ENCODE assay signal across 16 cellular contexts in the genomic region with DNA sequence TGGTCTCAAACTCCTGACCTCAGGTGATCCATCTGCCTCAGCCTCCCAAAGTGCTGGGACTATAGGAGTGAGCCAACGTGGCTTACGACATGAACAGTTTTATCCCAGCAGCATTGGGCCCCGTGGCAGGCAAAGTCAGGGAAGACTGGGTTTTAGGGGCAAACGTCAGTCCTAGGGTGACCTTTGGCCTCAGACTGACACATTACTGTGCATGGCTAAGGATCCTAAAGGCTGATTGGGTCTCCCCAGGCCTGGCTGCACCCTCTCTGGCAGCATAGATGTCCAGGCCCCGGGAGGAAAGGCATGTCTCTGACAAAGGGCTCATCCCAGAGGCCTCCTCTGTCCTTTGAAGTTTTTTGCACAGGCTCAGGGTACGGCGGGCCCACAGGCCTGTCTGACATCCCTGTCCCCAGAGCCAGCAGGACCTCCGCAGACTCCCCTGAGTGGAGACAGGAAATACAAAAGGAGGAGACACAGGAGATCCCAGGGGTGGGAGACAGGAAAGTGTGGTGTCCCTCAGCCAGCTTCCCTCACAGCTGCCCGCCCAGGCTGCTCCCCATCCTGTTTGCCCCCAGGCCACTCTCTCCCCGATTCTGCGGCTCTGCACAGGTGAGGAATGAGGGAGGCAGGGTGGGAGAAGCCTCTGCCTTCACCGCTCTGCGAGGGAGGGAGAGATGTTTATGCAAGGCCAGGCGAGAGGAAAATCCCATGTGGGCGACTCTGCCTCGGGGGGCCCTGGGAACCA. TPM values are rescaled to one million over a fixed set of nuclear protein-coding genes. Genes with fewer than 3 reads are reported as not detected.
DNase-seq lines count a peak whose midpoint lies in the region; ATAC-seq and TF ChIP-seq lines count a peak whose summit lies in the region.
"Had no signal": no experiment of that assay in that cellular context is flagged by ENCODE, and none has a peak within 500 bp of the region (broad histone marks: within the 10 kb centered on the region; RNA-seq: fewer than 3 reads in every experiment).

No MANE protein-coding gene starts in this region.

- POLR2A ChIA-PET in Caco-2 (lab: Charles Lee): no interaction called here

- H3K27me3 Mint-ChIP-seq in CD4-positive, CD25-positive, alpha-beta regulatory T cell: no peaks in the 10 kb centered on the region
- H3K27me3 Mint-ChIP-seq in endodermal cell (ENCODE audit: insufficient read depth) (no peaks in the 10 kb centered on the region), Caco-2 (ENCODE audit: insufficient read depth, unreplicated experiment) (no peaks in the 10 kb centered on the region)
- H3K27me3 Mint-ChIP-seq: progenitor cell of endocrine pancreas had no signal

- no peak for TF ChIP-seq CTCF in endodermal cell (conservative IDR thresholded peaks at IDR 0.05)
- TF ChIP-seq CTCF in osteoblast (IDR thresholded peaks at IDR 0.05; ENCODE audit: extremely low read depth, low read depth, low read length): no peak
- no peak for TF ChIP-seq CTCF in Caco-2 (IDR thresholded peaks at IDR 0.05; ENCODE audit: insufficient read depth in 1 of 2, low read depth in 1 of 2, low read length in 1 of 2, severe bottlenecking in 1 of 2, unreplicated experiment in 1 of 2)
- no peak for TF ChIP-seq CTCF in body of pancreas (IDR thresholded peaks at IDR 0.05)

- peak overlapping the region; percentile 47 to 99 (median 94) for H3K27ac Mint-ChIP-seq in CD4-positive, CD25-positive, alpha-beta regulatory T cell
- H3K27ac Mint-ChIP-seq in endodermal cell (no peak overlapping the region), Caco-2 (ENCODE audit: unreplicated experiment) (no peak overlapping the region)
- H3K27ac Mint-ChIP-seq: progenitor cell of endocrine pancreas had no signal

- no peak for TF ChIP-seq POLR2A in body of pancreas (IDR thresholded peaks at IDR 0.05)

- no peak overlapping the region for H3K4me3 Mint-ChIP-seq in CD4-positive, CD25-positive, alpha-beta regulatory T cell
- H3K4me3 Mint-ChIP-seq in endodermal cell (no peak overlapping the region), Caco-2 (ENCODE audit: unreplicated experiment) (no peak overlapping the region)

- peaks cover 14% of the 10 kb centered on the region for H3K79me2 ChIP-seq in osteoblast (ENCODE audit: insufficient read depth, low read length)

- intact Hi-C loops in Caco-2 (cut with micrococcal nuclease; ENCODE audit: unreplicated experiment): no loop called here
- intact Hi-C loops in body of pancreas (cut with DNase I): no loop called here

- no peak for ATAC-seq in CD4-positive, CD25-positive, alpha-beta regulatory T cell (ENCODE audit: low read depth in 2 of 2)
- ATAC-seq in body of pancreas (no peak), GM18511 (IDR thresholded peaks at IDR 0.05; ENCODE audit: unreplicated experiment) (no peak)
- ATAC-seq: esophagus mucosa had no signal

- H2AFZ ChIP-seq in osteoblast (ENCODE audit: low read length): no peak overlapping the region

- H3K4me1 Mint-ChIP-seq in CD4-positive, CD25-positive, alpha-beta regulatory T cell: peaks cover 0 to 46% (median 19%) of the 10 kb centered on the region in 4 donors
- H3K4me1 Mint-ChIP-seq in endodermal cell: peaks cover 5% of the 10 kb centered on the region
- peaks cover 1% of the 10 kb centered on the region for H3K4me1 Mint-ChIP-seq in Caco-2 (ENCODE audit: low read depth, unreplicated experiment)

- H3K9me3 ChIP-seq in CD4-positive, CD25-positive, alpha-beta regulatory T cell (ENCODE audit: control insufficient read depth in 2 of 2, low read length in 2 of 2): no peaks in the 10 kb centered on the region
- H3K9me3 ChIP-seq in KOPT-K1 (ENCODE audit: insufficient read depth, low read length, poor library complexity, severe bottlenecking) (peaks cover 12% of the 10 kb centered on the region), endodermal cell (ENCODE audit: control insufficient read depth, low read length) (no peaks in the 10 kb centered on the region), osteoblast (ENCODE audit: low read depth, low read length) (no peaks in the 10 kb centered on the region), Caco-2 (no peaks in the 10 kb centered on the region; the same call in 1 of the 2 replicates), body of pancreas (no peaks in the 10 kb centered on the region)

- H3K4me1 ChIP-seq in CD4-positive, CD25-positive, alpha-beta regulatory T cell (ENCODE audit: control insufficient read depth, insufficient read depth, low read length, poor library complexity, severe bottlenecking): peaks cover 26% of the 10 kb centered on the region
- H3K4me1 ChIP-seq in endodermal cell (ENCODE audit: control insufficient read depth, insufficient read depth, low read length) (peaks cover 3% of the 10 kb centered on the region), osteoblast (ENCODE audit: insufficient read depth, low read length) (peaks cover 42% of the 10 kb centered on the region), Caco-2 (peaks cover 4% of the 10 kb centered on the region), body of pancreas (peaks cover 14% of the 10 kb centered on the region)

- no peaks in the 10 kb centered on the region for H3K9me3 Mint-ChIP-seq in CD4-positive, CD25-positive, alpha-beta regulatory T cell
- H3K9me3 Mint-ChIP-seq in endodermal cell (peaks cover 10% of the 10 kb centered on the region), Caco-2 (ENCODE audit: unreplicated experiment) (no peaks in the 10 kb centered on the region)

- 83 to 92% methylated on average over 11 to 16 of the region's 16 CpGs for WGBS in endodermal cell (ENCODE audit: insufficient coverage in 1 of 2, insufficient read length in 1 of 2), 2 experiments
- WGBS in body of pancreas, 2 donors: 81 to 91% methylated on average over 10 to 16 of the region's 16 CpGs

- H3K4me2 ChIP-seq in osteoblast (ENCODE audit: insufficient read depth, low read length): no peak overlapping the region

- no TSS peak for BruUV-seq in Caco-2 (replicated peaks; lab: Mats Ljungman, UMichigan)

- no peaks in the 10 kb centered on the region for H3K27me3 ChIP-seq in CD4-positive, CD25-positive, alpha-beta regulatory T cell (ENCODE audit: control insufficient read depth, insufficient read depth, low read length)
- no peaks in the 10 kb centered on the region for H3K27me3 ChIP-seq in endodermal cell (ENCODE audit: control insufficient read depth, insufficient read depth, low read length, poor library complexity, severe bottlenecking)
- H3K27me3 ChIP-seq in osteoblast (ENCODE audit: insufficient read depth, low read length): no peaks in the 10 kb centered on the region
- H3K27me3 ChIP-seq in Caco-2 (replicated peaks; ENCODE audit: control insufficient read depth, insufficient read depth, low read length): no peaks in the 10 kb centered on the region
- no peaks in the 10 kb centered on the region for H3K27me3 ChIP-seq in body of pancreas

- no peak overlapping the region for H3K9ac ChIP-seq in endodermal cell (ENCODE audit: extremely low read depth, low read length, poor library complexity, severe bottlenecking)

- no peak for DNase-seq in CD4-positive, CD25-positive, alpha-beta regulatory T cell
- no peak for DNase-seq in endodermal cell
- peak; percentile 49 for DNase-seq in osteoblast (ENCODE audit: insufficient read length, low spot score, missing footprints)
- no peak for DNase-seq in DMS53 (lab: John Stamatoyannopoulos, UW)
- no peak for DNase-seq in Caco-2
- DNase-seq in body of pancreas: no peak
- DNase-seq: cerebellar nuclear complex; hypothalamus; NCI-H1092 treated with DMSO at 0.1 percent for 48 hours; NCI-H524; stimulated activated CD4-positive, alpha-beta T cell treated with anti-CD3 and anti-CD28 coated beads, Interleukin-2, amount 100 ng/mL, for 48 hours had no signal

- peaks cover 16% of the 10 kb centered on the region for H3K36me3 ChIP-seq in CD4-positive, CD25-positive, alpha-beta regulatory T cell (ENCODE audit: control insufficient read depth, insufficient read depth, low read length)
- H3K36me3 ChIP-seq in KOPT-K1 (ENCODE audit: insufficient read depth, low read length) (peaks cover 37% of the 10 kb centered on the region), endodermal cell (ENCODE audit: control insufficient read depth, insufficient read depth, low read length) (peaks cover 13% of the 10 kb centered on the region), osteoblast (ENCODE audit: insufficient read depth, low read length) (peaks cover 14% of the 10 kb centered on the region), Caco-2 (ENCODE audit: control insufficient read depth, insufficient read depth, low read length) (peaks cover 5% of the 10 kb centered on the region), body of pancreas (replicated peaks in 1 of 2; ENCODE audit: insufficient read depth in 1 of 2, low read depth in 2 of 2) (peaks cover 0 to 2% of the 10 kb centered on the region in 2 donors)

- no peak overlapping the region for H3K27ac ChIP-seq in CD4-positive, CD25-positive, alpha-beta regulatory T cell (ENCODE audit: insufficient read depth, low read length, poor library complexity, severe bottlenecking)
- peak overlapping the region; percentile 70 for H3K27ac ChIP-seq in KOPT-K1 (ENCODE audit: low read depth, low read length, poor library complexity, severe bottlenecking)
- H3K27ac ChIP-seq in endodermal cell (ENCODE audit: low read depth, low read length): peak overlapping the region; percentile 24
- H3K27ac ChIP-seq in osteoblast (ENCODE audit: low read depth, low read length): peak overlapping the region; percentile 89
- no peak overlapping the region for H3K27ac ChIP-seq in body of pancreas
- H3K27ac ChIP-seq: C4-2B had no signal

- no peaks in the 10 kb centered on the region for H4K20me1 ChIP-seq in osteoblast (ENCODE audit: insufficient read depth, low read length)

- H3K4me3 ChIP-seq in CD4-positive, CD25-positive, alpha-beta regulatory T cell (ENCODE audit: low read depth, low read length): no peak overlapping the region
- H3K4me3 ChIP-seq in endodermal cell (ENCODE audit: low read length) (no peak overlapping the region), osteoblast (ENCODE audit: insufficient read depth, low read length) (no peak overlapping the region), Caco-2 (ENCODE audit: low read depth, low read length) (no peak overlapping the region), body of pancreas (no peak overlapping the region)

- H3K36me3 Mint-ChIP-seq in CD4-positive, CD25-positive, alpha-beta regulatory T cell: peaks cover 29% of the 10 kb centered on the region
- H3K36me3 Mint-ChIP-seq in endodermal cell (ENCODE audit: low read depth) (peaks cover 26% of the 10 kb centered on the region), Caco-2 (ENCODE audit: insufficient read depth, unreplicated experiment) (peaks cover 37% of the 10 kb centered on the region)

- CTCF ChIA-PET in Caco-2 (lab: Charles Lee): interaction anchor here (0.8 kb wide), 1 partner anchor 31 kb away, joined by 4 read pairs; no protein-coding TSS in a partner anchor

RNA-seq across cellular contexts. Expression of a gene that starts 54.5 kb away (rescaled TPM):
- total RNA-seq in CD4-positive, CD25-positive, alpha-beta regulatory T cell: 2.9 TPM
- polyA plus RNA-seq in CD4-positive, CD25-positive, alpha-beta regulatory T cell: not detected
- total RNA-seq in endodermal cell (10 to 100 TPM; 23.4 to 24.0 TPM), osteoblast (54.2 and 56.5 TPM in 2 replicates), Caco-2 (2022) (45.5 and 64.1 TPM in 2 replicates), body of pancreas (10 to 100 TPM in 1 of 2 donors, 1 to 10 TPM in 1; 8.8 to 23.4 TPM)
- polyA plus RNA-seq in endodermal cell (2013, experiment 1 of 2): 86.6 TPM
- polyA plus RNA-seq in endodermal cell (2013, experiment 2 of 2): 67.0 TPM

Comparison
In these comparisons a context has a peak if more than half of its experiments do, and no peak if none do; other contexts are left out.
1. H3K27ac ChIP-seq: peak in KOPT-K1 (single experiment), endodermal cell (single experiment) and osteoblast (single experiment); none in CD4-positive, CD25-positive, alpha-beta regulatory T cell (single experiment) and body of pancreas (0 of 4).
2. H3K27ac Mint-ChIP-seq: peak in CD4-positive, CD25-positive, alpha-beta regulatory T cell (3 of 3); none in endodermal cell (single experiment) and Caco-2 (single experiment).